In the genomic region with DNA sequence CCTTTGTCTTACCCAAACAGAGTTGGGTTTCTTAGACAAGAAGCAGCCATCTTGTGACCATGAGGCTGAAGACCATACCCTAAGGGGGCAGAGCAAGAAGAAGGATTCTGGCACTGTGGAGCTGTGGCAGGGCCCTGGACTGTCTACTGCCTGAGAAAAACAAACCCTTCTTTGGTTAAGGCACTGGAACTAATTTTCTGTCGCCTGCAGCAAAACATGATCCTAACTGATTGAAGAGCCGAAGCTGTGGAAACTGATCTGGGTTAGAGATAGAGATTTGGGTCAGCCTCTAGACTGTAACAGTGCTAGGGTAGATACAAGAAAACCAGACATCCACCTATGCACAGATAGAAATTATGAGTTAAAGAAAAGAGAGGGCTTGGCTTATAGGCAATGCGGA, we compare ENCODE assay signal across 34 cellular contexts.
"Had no signal": no experiment of that assay in that cellular context is flagged by ENCODE, and none has a peak within 500 bp of the region (broad histone marks: within the 10 kb centered on the region; RNA-seq: fewer than 3 reads in every experiment).

No MANE protein-coding gene starts in this region.

- DNase-seq: activated CD4-positive, alpha-beta memory T cell treated with anti-CD3 and anti-CD28 coated beads, Interleukin-2, amount 10 ng/mL, durations not matched to agents 7 days and 5 days; activated CD4-positive, alpha-beta T cell treated with anti-CD3 and anti-CD28 coated beads for 1 hour; activated CD4-positive, alpha-beta T cell treated with anti-CD3 and anti-CD28 coated beads for 4 hours; activated CD4-positive, alpha-beta T cell treated with anti-CD3 and anti-CD28 coated beads, Interleukin-2, amount 10 ng/mL, durations not matched to agents 7 days and 5 days; activated CD4-positive, alpha-beta T cell treated with anti-CD3 and anti-CD28 coated beads, Interleukin-2, amount 50 U/mL, for 4 hours; activated CD8-positive, alpha-beta memory T cell treated with anti-CD3 and anti-CD28 coated beads, Interleukin-2, amount 50 U/mL, for 48 hours; activated gamma-delta T cell; activated naive CD4-positive, alpha-beta T cell; activated naive CD4-positive, alpha-beta T cell treated with anti-CD3 and anti-CD28 coated beads, Interleukin-2, amount 10 ng/mL, durations not matched to agents 7 days and 5 days; activated naive CD8-positive, alpha-beta T cell treated with anti-CD3 and anti-CD28 coated beads, Interleukin-2, amount 10 ng/mL, durations not matched to agents 7 days and 5 days; activated T-cell treated with anti-CD3 and anti-CD28 coated beads for 4 hours; activated T-cell treated with anti-CD3 and anti-CD28 coated beads, Interleukin-2, amount 50 U/mL, for 24 hours; activated T-cell treated with anti-CD3 and anti-CD28 coated beads, Interleukin-2, amount 50 U/mL, for 72 hours; central memory CD4-positive, alpha-beta T cell; cerebellar nuclear complex; colonic mucosa; dorsolateral prefrontal cortex; effector memory CD4-positive, alpha-beta T cell; endodermal cell; foreskin keratinocyte; heart right ventricle; T-helper 1 cell; T-helper 17 cell had no signal

- H3K9me3 ChIP-seq: ascending aorta, breast epithelium, colonic mucosa, esophagus muscularis mucosa, gastroesophageal sphincter, heart right ventricle had no signal

- H3K4me3 Mint-ChIP-seq: activated CD4-positive, alpha-beta memory T cell treated with anti-CD3 and anti-CD28 coated beads, Interleukin-2, amount 10 ng/mL, durations not matched to agents 7 days and 5 days; activated CD4-positive, alpha-beta T cell treated with anti-CD3 and anti-CD28 coated beads, Interleukin-2, amount 10 ng/mL, durations not matched to agents 7 days and 5 days; activated naive CD4-positive, alpha-beta T cell treated with anti-CD3 and anti-CD28 coated beads, Interleukin-2, amount 10 ng/mL, durations not matched to agents 7 days and 5 days; activated naive CD8-positive, alpha-beta T cell treated with anti-CD3 and anti-CD28 coated beads, Interleukin-2, amount 10 ng/mL, durations not matched to agents 7 days and 5 days; activated T-cell treated with anti-CD3 and anti-CD28 coated beads, Interleukin-2, amount 50 U/mL, for 24 hours; activated T-cell treated with anti-CD3 and anti-CD28 coated beads, Interleukin-2, amount 50 U/mL, for 72 hours; brain; endodermal cell; T-helper 17 cell; T-helper 2 cell treated with Interferon-gamma antibody and Interleukin-4, amounts not matched to agents 5 μg/mL and 100 μg/mL, for 36 hours; WTC11 had no signal

- H3K36me3 Mint-ChIP-seq: activated naive CD4-positive, alpha-beta T cell treated with anti-CD3 and anti-CD28 coated beads, Interleukin-2, amount 10 ng/mL, durations not matched to agents 7 days and 5 days; activated naive CD8-positive, alpha-beta T cell treated with anti-CD3 and anti-CD28 coated beads, Interleukin-2, amount 10 ng/mL, durations not matched to agents 7 days and 5 days; brain; WTC11 had no signal

- H3K4me1 ChIP-seq: colonic mucosa, foreskin keratinocyte had no signal

- H3K36me3 ChIP-seq: ascending aorta, breast epithelium, cardiac muscle cell, colonic mucosa, esophagus muscularis mucosa, gastroesophageal sphincter, heart right ventricle had no signal

- H3K27ac ChIP-seq: breast epithelium, cardiac muscle cell, colonic mucosa, dorsolateral prefrontal cortex, esophagus muscularis mucosa, foreskin keratinocyte, gastroesophageal sphincter, heart right ventricle, VCaP had no signal

- H3K27ac Mint-ChIP-seq: activated CD4-positive, alpha-beta memory T cell treated with anti-CD3 and anti-CD28 coated beads, Interleukin-2, amount 10 ng/mL, durations not matched to agents 7 days and 5 days; activated CD4-positive, alpha-beta T cell treated with anti-CD3 and anti-CD28 coated beads, Interleukin-2, amount 10 ng/mL, durations not matched to agents 7 days and 5 days; activated naive CD4-positive, alpha-beta T cell treated with anti-CD3 and anti-CD28 coated beads, Interleukin-2, amount 10 ng/mL, durations not matched to agents 7 days and 5 days; activated naive CD4-positive, alpha-beta T cell treated with anti-CD3 and anti-CD28 coated beads, Interleukin-2, amount 50 U/mL, for 72 hours; activated naive CD8-positive, alpha-beta T cell treated with anti-CD3 and anti-CD28 coated beads, Interleukin-2, amount 10 ng/mL, durations not matched to agents 7 days and 5 days; activated T-cell treated with anti-CD3 and anti-CD28 coated beads, Interleukin-2, amount 50 U/mL, for 24 hours; activated T-cell treated with anti-CD3 and anti-CD28 coated beads, Interleukin-2, amount 50 U/mL, for 72 hours; brain; endodermal cell; T-helper 17 cell; T-helper 2 cell treated with Interferon-gamma antibody and Interleukin-4, amounts not matched to agents 5 μg/mL and 100 μg/mL, for 36 hours; WTC11 had no signal

- FAIRE-seq: TTC549 had no signal

- H3K9me3 Mint-ChIP-seq: activated CD4-positive, alpha-beta memory T cell treated with anti-CD3 and anti-CD28 coated beads, Interleukin-2, amount 10 ng/mL, durations not matched to agents 7 days and 5 days; activated CD4-positive, alpha-beta T cell treated with anti-CD3 and anti-CD28 coated beads, Interleukin-2, amount 10 ng/mL, durations not matched to agents 7 days and 5 days; activated naive CD4-positive, alpha-beta T cell treated with anti-CD3 and anti-CD28 coated beads, Interleukin-2, amount 10 ng/mL, durations not matched to agents 7 days and 5 days; activated naive CD8-positive, alpha-beta T cell treated with anti-CD3 and anti-CD28 coated beads, Interleukin-2, amount 10 ng/mL, durations not matched to agents 7 days and 5 days; activated T-cell treated with anti-CD3 and anti-CD28 coated beads, Interleukin-2, amount 50 U/mL, for 24 hours; activated T-cell treated with anti-CD3 and anti-CD28 coated beads, Interleukin-2, amount 50 U/mL, for 72 hours; brain; T-helper 2 cell treated with Interferon-gamma antibody and Interleukin-4, amounts not matched to agents 5 μg/mL and 100 μg/mL, for 36 hours had no signal

- H3K4me3 ChIP-seq: ascending aorta, breast epithelium, cardiac muscle cell, colonic mucosa, dorsolateral prefrontal cortex, esophagus muscularis mucosa, gastroesophageal sphincter, heart right ventricle had no signal

- ATAC-seq: activated naive CD4-positive, alpha-beta T cell treated with anti-CD3 and anti-CD28 coated beads, Interleukin-2, amount 50 U/mL, for 72 hours; activated T-cell treated with anti-CD3 and anti-CD28 coated beads, Interleukin-2, amount 50 U/mL, for 72 hours; foreskin keratinocyte; gastroesophageal sphincter; heart right ventricle; T-helper 17 cell; WTC11 had no signal

- H3K4me1 Mint-ChIP-seq: activated CD4-positive, alpha-beta memory T cell treated with anti-CD3 and anti-CD28 coated beads, Interleukin-2, amount 10 ng/mL, durations not matched to agents 7 days and 5 days; activated CD4-positive, alpha-beta T cell treated with anti-CD3 and anti-CD28 coated beads, Interleukin-2, amount 10 ng/mL, durations not matched to agents 7 days and 5 days; activated naive CD4-positive, alpha-beta T cell treated with anti-CD3 and anti-CD28 coated beads, Interleukin-2, amount 10 ng/mL, durations not matched to agents 7 days and 5 days; activated naive CD8-positive, alpha-beta T cell treated with anti-CD3 and anti-CD28 coated beads, Interleukin-2, amount 10 ng/mL, durations not matched to agents 7 days and 5 days; brain; endodermal cell; T-helper 17 cell; WTC11 had no signal

- H3K27me3 ChIP-seq: ascending aorta, breast epithelium, cardiac muscle cell, colonic mucosa, dorsolateral prefrontal cortex, esophagus muscularis mucosa, foreskin keratinocyte, gastroesophageal sphincter, heart right ventricle had no signal
